Comparison of ENCODE assay signal across 12 cellular contexts in the genomic region with DNA sequence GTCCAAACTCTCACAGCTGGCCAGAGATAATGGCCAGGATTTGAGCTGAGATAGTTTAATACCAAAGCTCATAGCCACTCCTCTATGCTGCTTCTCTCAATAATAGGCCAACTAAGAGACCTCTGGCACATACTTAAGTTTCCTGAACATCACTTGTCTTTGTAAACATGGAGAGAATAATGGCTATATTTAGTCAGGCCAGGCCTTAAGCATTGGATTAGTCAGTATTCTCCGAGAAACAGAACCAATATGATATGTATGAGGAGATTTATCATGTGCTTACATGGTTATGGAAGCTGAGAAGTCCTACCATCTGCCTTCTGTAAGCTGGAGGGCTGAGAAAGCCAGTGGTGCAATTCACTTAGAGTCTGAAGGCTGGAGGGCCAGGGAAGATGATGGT. TPM values are rescaled to one million over a fixed set of nuclear protein-coding genes. Genes with fewer than 3 reads are reported as not detected.
"Had no signal": no experiment of that assay in that cellular context is flagged by ENCODE, and none has a peak within 500 bp of the region (broad histone marks: within the 10 kb centered on the region; RNA-seq: fewer than 3 reads in every experiment).

No MANE protein-coding gene starts in this region.

- ATAC-seq: HCT116, HepG2, K562 had no signal

- H3K4me1 ChIP-seq: HAP-1 had no signal

- H2AFZ ChIP-seq: GM23248 had no signal

- H3K4me3 ChIP-seq: GM23248, HAP-1, K562 had no signal

- H3K27ac ChIP-seq: GM23248, HL-60 had no signal

- H3K9ac ChIP-seq: GM23248 had no signal

- DNase-seq: GM23248, GOT3, H7, HFFc6, KG1 had no signal

- H3K36me3 ChIP-seq: HAP-1 had no signal

- H3K9me3 ChIP-seq: HAP-1 had no signal

RNA-seq across cellular contexts. Expression of a gene that starts 45.4 kb away (rescaled TPM):
- total RNA-seq: GM23248, H4, HepG2, HT1080 had no signal
- polyA plus RNA-seq: GM23248, HepG2 had no signal
